Comparison of ENCODE assay signal across 15 cellular contexts in the genomic region with DNA sequence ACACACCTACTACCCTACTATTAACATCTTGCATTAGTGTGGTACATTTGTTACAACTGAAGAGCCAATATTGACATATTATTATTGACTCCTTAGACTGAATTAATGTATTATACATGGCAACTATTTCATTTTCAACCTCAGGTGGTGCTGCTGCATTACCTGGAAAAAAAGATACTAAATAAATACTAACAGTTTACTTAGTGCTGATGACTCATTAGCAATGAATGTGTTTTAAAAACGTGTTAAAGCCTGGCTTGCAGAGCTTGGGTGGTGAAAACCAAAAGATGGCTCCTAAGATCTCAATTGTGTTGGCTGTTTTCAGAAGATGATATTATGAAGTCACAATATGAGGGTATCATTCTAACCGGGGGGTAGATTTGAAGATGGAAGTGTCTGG. TPM values are rescaled to one million over a fixed set of nuclear protein-coding genes. Genes with fewer than 3 reads are reported as not detected.
DNase-seq lines count a peak whose midpoint lies in the region; ATAC-seq and TF ChIP-seq lines count a peak whose summit lies in the region.
"Had no signal": no experiment of that assay in that cellular context is flagged by ENCODE, and none has a peak within 500 bp of the region (broad histone marks: within the 10 kb centered on the region; RNA-seq: fewer than 3 reads in every experiment).

No MANE protein-coding gene starts in this region.

- no peak overlapping the region for H3K23ac ChIP-seq in mesendoderm (ENCODE audit: low read length)

- no peak overlapping the region for H3K27ac ChIP-seq in HCT116 (ENCODE audit: low read depth, low read length)
- no peak overlapping the region for H3K27ac ChIP-seq in mesendoderm (ENCODE audit: low read depth, low read length)
- H3K27ac ChIP-seq in Karpas-422 (ENCODE audit: low read length): no peak overlapping the region
- H3K27ac ChIP-seq: KMS-11 had no signal

- H4K20me1 ChIP-seq in HCT116 (ENCODE audit: insufficient read depth) (no peaks in the 10 kb centered on the region), Karpas-422 (ENCODE audit: insufficient read depth, low read depth, low read length) (no peaks in the 10 kb centered on the region)

- H3K27me3 ChIP-seq in HCT116 (ENCODE audit: insufficient read depth, low read length) (no peaks in the 10 kb centered on the region), mesendoderm (ENCODE audit: insufficient read depth, low read length, poor library complexity) (no peaks in the 10 kb centered on the region), Karpas-422 (ENCODE audit: low read length) (no peaks in the 10 kb centered on the region)

- peak; percentile 41 for TF ChIP-seq RAD21 in HCT116 (IDR thresholded peaks at IDR 0.05; ENCODE audit: low read depth)

- POLR2A ChIA-PET in HCT116 (lab: Charles Lee): no interaction called here

- H3K9me3 ChIP-seq in HCT116 (ENCODE audit: control insufficient read depth in 1 of 2, insufficient read depth in 1 of 2, low read depth in 1 of 2, low read length in 2 of 2) (no peaks in the 10 kb centered on the region), Karpas-422 (ENCODE audit: low read length) (no peaks in the 10 kb centered on the region)

- H3K18ac ChIP-seq in mesendoderm (ENCODE audit: low read length): no peak overlapping the region

- peak overlapping the region; percentile 36 for H3K4ac ChIP-seq in mesendoderm (ENCODE audit: low read depth, low read length)

- H3K79me2 ChIP-seq in HCT116 (ENCODE audit: insufficient read depth, low read length): no peaks in the 10 kb centered on the region
- H3K79me2 ChIP-seq in mesendoderm (ENCODE audit: control insufficient read depth, insufficient read depth, low read length): no peaks in the 10 kb centered on the region
- no peaks in the 10 kb centered on the region for H3K79me2 ChIP-seq in Karpas-422 (ENCODE audit: low read length)

- H2BK120ac ChIP-seq in mesendoderm (ENCODE audit: low read depth, low read length): no peak overlapping the region

- H3K36me3 ChIP-seq in HCT116 (ENCODE audit: control insufficient read depth in 1 of 2, insufficient read depth in 2 of 2, low read length in 2 of 2) (no peaks in the 10 kb centered on the region), mesendoderm (ENCODE audit: control insufficient read depth, insufficient read depth, low read length) (no peaks in the 10 kb centered on the region), Karpas-422 (ENCODE audit: insufficient read depth, low read length) (no peaks in the 10 kb centered on the region)

- H3K4me3 ChIP-seq in HCT116 (replicated peaks in 1 of 2; ENCODE audit: low read depth in 1 of 2, low read length in 2 of 2): no peak overlapping the region
- no peak overlapping the region for H3K4me3 ChIP-seq in choroid plexus epithelial cell (ENCODE audit: low read depth, low read length)
- H3K4me3 ChIP-seq in mesendoderm (ENCODE audit: low read length): no peak overlapping the region
- no peak overlapping the region for H3K4me3 ChIP-seq in Karpas-422 (ENCODE audit: low read length)

- peaks cover 10 to 13% of the 10 kb centered on the region in 2 experiments for H3K4me1 ChIP-seq in HCT116 (ENCODE audit: control insufficient read depth in 1 of 2, insufficient read depth in 2 of 2, low read length in 2 of 2)
- H3K4me1 ChIP-seq in mesendoderm (ENCODE audit: control insufficient read depth, low read depth, low read length): peaks cover 5% of the 10 kb centered on the region
- H3K4me1 ChIP-seq in Karpas-422 (ENCODE audit: low read length): no peaks in the 10 kb centered on the region

- WGBS in mesendoderm (ENCODE audit: extremely low coverage, insufficient coverage, low lambda C conversion rate): no CpG with 5 or more reads among the region's 2 CpGs

- H3K9ac ChIP-seq in HCT116 (ENCODE audit: low read length): no peak overlapping the region
- H3K9ac ChIP-seq in mesendoderm (ENCODE audit: low read length): no peak overlapping the region
- H3K9ac ChIP-seq in Karpas-422 (ENCODE audit: low read length): no peak overlapping the region
- H3K9ac ChIP-seq: KMS-11 had no signal

- H3K9me2 ChIP-seq in HCT116 (ENCODE audit: insufficient read depth) (no peaks in the 10 kb centered on the region; the same call in 1 of the 2 replicates), Karpas-422 (replicated peaks; ENCODE audit: insufficient read depth, low read length) (no peaks in the 10 kb centered on the region)

- peak; percentile 13 for DNase-seq in HCT116 (ENCODE audit: low read depth, low spot score)
- DNase-seq in NCI-H2081 treated with DMSO at 0.1 percent for 48 hours (lab: John Stamatoyannopoulos, UW): peak; percentile 9
- DNase-seq in choroid plexus epithelial cell (ENCODE audit: low read depth): peak; percentile 5
- DNase-seq in mesendoderm: peak; percentile 60
- no peak for DNase-seq in Karpas-422
- DNase-seq in medulla oblongata (ENCODE audit: extremely low spot score): no peak
- no peak for DNase-seq in activated CD4-positive, alpha-beta T cell treated with anti-CD3 and anti-CD28 coated beads, Interleukin-2, amount 50 U/mL, for 4 hours
- DNase-seq: activated CD4-positive, alpha-beta memory T cell treated with anti-CD3 and anti-CD28 coated beads, Interleukin-2, amount 10 ng/mL, durations not matched to agents 7 days and 5 days; HFFc6; NCI-H2171; OCI-M1; retina had no signal

- BruUV-seq in HCT116 (replicated peaks; lab: Mats Ljungman, UMichigan): no TSS peak

- ATAC-seq in HCT116 (peak; percentile 69), GM18517 (IDR thresholded peaks at IDR 0.05; ENCODE audit: unreplicated experiment) (no peak)
- ATAC-seq: activated T-helper 17 cell treated with anti-CD3 and anti-CD28 coated beads, Interleukin-2, amount 50 U/mL, for 72 hours had no signal

- H2BK5ac ChIP-seq in mesendoderm (ENCODE audit: low read length): no peak overlapping the region

- peak overlapping the region; percentile 78 for H2AFZ ChIP-seq in HCT116 (ENCODE audit: low read depth, low read length, poor library complexity, severe bottlenecking)
- H2AFZ ChIP-seq in Karpas-422 (ENCODE audit: low read length): no peak overlapping the region

- TF ChIP-seq CTCF in HCT116 (IDR thresholded peaks at IDR 0.05 in 2 of 3, conservative IDR thresholded peaks at IDR 0.05 in 1 of 3; ENCODE audit: borderline replicate concordance in 1 of 3, insufficient read depth in 1 of 3, low read depth in 2 of 3, low read length in 2 of 3) (no peak), choroid plexus epithelial cell (conservative IDR thresholded peaks at IDR 0.05; ENCODE audit: low read depth, low read length) (no peak)

- no peak for TF ChIP-seq POLR2A in HCT116 (IDR thresholded peaks at IDR 0.05; ENCODE audit: borderline replicate concordance, extremely low read depth, insufficient read depth, insufficient read length)

- intact Hi-C loops in HCT116 (cut with micrococcal nuclease): no loop called here

- H3K4me2 ChIP-seq in HCT116 (ENCODE audit: low read length): peak overlapping the region; percentile 50
- H3K4me2 ChIP-seq in mesendoderm (ENCODE audit: low read length): no peak overlapping the region
- no peak overlapping the region for H3K4me2 ChIP-seq in Karpas-422 (ENCODE audit: low read depth, low read length, poor library complexity, severe bottlenecking)
- H3K4me2 ChIP-seq: KMS-11 had no signal

- CTCF ChIA-PET in HCT116 (lab: Charles Lee): no interaction called here

- H2AK5ac ChIP-seq in mesendoderm (ENCODE audit: low read length): no peak overlapping the region

- H4K8ac ChIP-seq in mesendoderm (ENCODE audit: low read depth, low read length): no peak overlapping the region

- H3K79me1 ChIP-seq in mesendoderm (ENCODE audit: low read length): no peaks in the 10 kb centered on the region

- no peak overlapping the region for H2BK15ac ChIP-seq in mesendoderm (replicated peaks; ENCODE audit: low read depth)

- H4K5ac ChIP-seq in mesendoderm (ENCODE audit: low read length): no peak overlapping the region

- RAD21 ChIA-PET in HCT116 (lab: Charles Lee; ENCODE audit: low non-redundant PET in 1 of 2, low total read pairs in 2 of 2, uncharacterized antibody in 2 of 2, unreplicated experiment in 2 of 2): no interaction called here

- no peak overlapping the region for H3K56ac ChIP-seq in mesendoderm (ENCODE audit: low read length)

TF ChIP-seq in HCT116, 20 proteins besides CTCF, POLR2A, EP300 and RAD21 (continues in another document):
- TF ChIP-seq, protein P1, sequence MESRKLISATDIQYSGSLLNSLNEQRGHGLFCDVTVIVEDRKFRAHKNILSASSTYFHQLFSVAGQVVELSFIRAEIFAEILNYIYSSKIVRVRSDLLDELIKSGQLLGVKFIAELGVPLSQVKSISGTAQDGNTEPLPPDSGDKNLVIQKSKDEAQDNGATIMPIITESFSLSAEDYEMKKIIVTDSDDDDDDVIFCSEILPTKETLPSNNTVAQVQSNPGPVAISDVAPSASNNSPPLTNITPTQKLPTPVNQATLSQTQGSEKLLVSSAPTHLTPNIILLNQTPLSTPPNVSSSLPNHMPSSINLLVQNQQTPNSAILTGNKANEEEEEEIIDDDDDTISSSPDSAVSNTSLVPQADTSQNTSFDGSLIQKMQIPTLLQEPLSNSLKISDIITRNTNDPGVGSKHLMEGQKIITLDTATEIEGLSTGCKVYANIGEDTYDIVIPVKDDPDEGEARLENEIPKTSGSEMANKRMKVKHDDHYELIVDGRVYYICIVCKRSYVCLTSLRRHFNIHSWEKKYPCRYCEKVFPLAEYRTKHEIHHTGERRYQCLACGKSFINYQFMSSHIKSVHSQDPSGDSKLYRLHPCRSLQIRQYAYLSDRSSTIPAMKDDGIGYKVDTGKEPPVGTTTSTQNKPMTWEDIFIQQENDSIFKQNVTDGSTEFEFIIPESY (IDR thresholded peaks at IDR 0.05; ENCODE audit: extremely low read depth, insufficient replicate concordance, low read length): no peak

RNA-seq across cellular contexts. Expression of a gene that starts 34.8 kb away (rescaled TPM):
- 4.0 TPM for total RNA-seq in HCT116 (2021; ENCODE audit: unreplicated experiment)
- 0.65 and 1.5 TPM in 2 replicates for polyA plus RNA-seq in HCT116 (2012)
- polyA plus RNA-seq in mesendoderm (2013, experiment 1 of 2): 0.21 TPM
- polyA plus RNA-seq in mesendoderm (2013, experiment 2 of 2): 0.14 TPM
- total RNA-seq in Karpas-422 (2014; rRNA removed; shearing (Covaris generic); ENCODE audit: low replicate concordance): 0.07 and 0.18 TPM in 2 replicates

RNA-seq across cellular contexts. Expression of a gene that starts 57.3 kb away (rescaled TPM):
- 179 TPM for total RNA-seq in HCT116 (2021; ENCODE audit: unreplicated experiment)
- 130 and 156 TPM in 2 replicates for polyA plus RNA-seq in HCT116 (2012)
- polyA plus RNA-seq in mesendoderm (2013, experiment 1 of 2): 261 TPM
- 257 TPM for polyA plus RNA-seq in mesendoderm (2013, experiment 2 of 2)
- 72.6 and 86.4 TPM in 2 replicates for total RNA-seq in Karpas-422 (2014; rRNA removed; shearing (Covaris generic); ENCODE audit: low replicate concordance)

Comparison
In these comparisons a context has a peak if more than half of its experiments do, and no peak if none do; other contexts are left out.
1. DNase-seq: peak in HCT116 (single experiment), NCI-H2081 treated with DMSO at 0.1 percent for 48 hours (single experiment), choroid plexus epithelial cell (single experiment) and mesendoderm (single experiment); none in Karpas-422 (single experiment), medulla oblongata (single experiment) and activated CD4-positive, alpha-beta T cell treated with anti-CD3 and anti-CD28 coated beads, Interleukin-2, amount 50 U/mL, for 4 hours (0 of 2).